In the genomic region with DNA sequence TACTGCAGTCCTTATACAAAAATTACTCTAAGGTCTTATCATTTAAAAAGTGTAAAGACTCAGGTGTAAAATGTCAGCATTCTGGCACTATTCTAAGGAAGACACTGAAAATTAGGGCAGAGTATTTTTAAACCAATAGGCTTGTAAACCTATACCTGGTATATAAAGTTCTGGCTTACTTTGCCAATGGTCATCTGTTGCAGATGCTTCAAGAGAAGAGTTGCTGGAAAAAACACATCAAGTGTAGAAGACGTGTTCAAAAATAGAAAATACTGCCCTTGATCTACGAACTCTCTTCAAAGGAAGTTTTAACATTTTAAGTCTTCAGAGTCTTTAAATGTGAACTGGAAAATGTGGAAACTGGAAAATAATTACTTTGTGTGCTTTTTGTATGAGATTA, we compare ENCODE assay signal across 11 cellular contexts. TPM values are rescaled to one million over a fixed set of nuclear protein-coding genes. Genes with fewer than 3 reads are reported as not detected.
DNase-seq lines count a peak whose midpoint lies in the region; ATAC-seq, FAIRE-seq and TF ChIP-seq lines count a peak whose summit lies in the region.
"Had no signal": no experiment of that assay in that cellular context is flagged by ENCODE, and none has a peak within 500 bp of the region (broad histone marks: within the 10 kb centered on the region; RNA-seq: fewer than 3 reads in every experiment).

No MANE protein-coding gene starts in this region.

- H3K9me3 ChIP-seq in DND-41 (ENCODE audit: insufficient read depth, low read length, severe bottlenecking) (no peaks in the 10 kb centered on the region), pancreas (no peaks in the 10 kb centered on the region)

- peaks cover 37% of the 10 kb centered on the region; the same call in 1 of the 2 replicates for H4K20me1 ChIP-seq in DND-41 (ENCODE audit: insufficient read depth, low read length)

- no peak overlapping the region for H3K9ac ChIP-seq in DND-41 (ENCODE audit: low read depth, low read length)

- H3K27me3 ChIP-seq in DND-41 (ENCODE audit: insufficient read depth, low read length, poor library complexity) = no peaks in the 10 kb centered on the region
- no peaks in the 10 kb centered on the region for H3K27me3 ChIP-seq in pancreas

- peaks cover 28% of the 10 kb centered on the region for H3K4me1 ChIP-seq in DND-41 (ENCODE audit: insufficient read depth, low read length)
- peaks cover 24 to 41% (median 38%) of the 10 kb centered on the region in 3 donors for H3K4me1 ChIP-seq in pancreas

- peaks cover 98% of the 10 kb centered on the region for H3K79me2 ChIP-seq in DND-41 (ENCODE audit: insufficient read depth, low read length)

- H3K4me3 ChIP-seq in DND-41 (ENCODE audit: low read depth in 1 of 2, low read length in 2 of 2) = no peak overlapping the region
- H3K4me3 ChIP-seq in pancreas = peak overlapping the region in 2 of 4 donors; percentile 35 to 40

- DNase-seq in DND-41 = no peak
- peak; percentile 25 for DNase-seq in NAMALWA (ENCODE audit: low spot score)
- DNase-seq in effector memory CD8-positive, alpha-beta T cell = no peak
- no peak for DNase-seq in pancreas
- no peak for DNase-seq in GF-D8 (lab: John Stamatoyannopoulos, UW)
- DNase-seq in hippocampal formation (lab: John Stamatoyannopoulos, UW) = no peak
- DNase-seq in MV-4-11 (lab: John Stamatoyannopoulos, UW) = no peak
- DNase-seq in GM19240 (ENCODE audit: insufficient read length, low spot score) = no peak
- DNase-seq: activated CD4-positive, alpha-beta T cell treated with anti-CD3 and anti-CD28 coated beads, Interleukin-2, amount 50 U/mL, for 1 hour; NCI-H1105 had no signal

- no peak for FAIRE-seq in pancreas (lab: Jason Lieb, UNC)

- H2AFZ ChIP-seq in DND-41 (ENCODE audit: low read depth, low read length) = no peak overlapping the region

- no peaks in the 10 kb centered on the region for H3K27me3 Mint-ChIP-seq in effector memory CD8-positive, alpha-beta T cell

- intact Hi-C loops in pancreas (cut with DNase I) = no loop called here

- 0 out of 2 replicates have a peak overlapping the region, but pooled peaks have one; percentile 38 for H3K27ac ChIP-seq in DND-41 (ENCODE audit: low read length)
- H3K27ac ChIP-seq in pancreas = peak overlapping the region in 3 of 4 donors; percentile 3 to 92 (median 90)

- peak overlapping the region; percentile 68 for H3K4me2 ChIP-seq in DND-41 (ENCODE audit: insufficient read depth, low read length)

- peak overlapping the region; percentile 15 to 96 for H3K27ac Mint-ChIP-seq in effector memory CD8-positive, alpha-beta T cell

- peak overlapping the region; percentile 69 to 89 for H3K4me3 Mint-ChIP-seq in effector memory CD8-positive, alpha-beta T cell

- TF ChIP-seq CTCF in DND-41 (IDR thresholded peaks at IDR 0.05; ENCODE audit: borderline replicate concordance, extremely low read depth, low read length, poor library complexity, severe bottlenecking) = no peak
- no peak for TF ChIP-seq CTCF in pancreas (IDR thresholded peaks at IDR 0.05)

- WGBS in pancreas, 2 donors = 23% methylated on average over 2 of the region's 2 CpGs

- peaks cover 9% of the 10 kb centered on the region for H3K36me3 Mint-ChIP-seq in effector memory CD8-positive, alpha-beta T cell (ENCODE audit: insufficient read depth)

- H3K9me3 Mint-ChIP-seq in effector memory CD8-positive, alpha-beta T cell = no peaks in the 10 kb centered on the region

- H3K4me1 Mint-ChIP-seq in effector memory CD8-positive, alpha-beta T cell (ENCODE audit: low read depth in 2 of 2) = peaks cover 22 to 42% of the 10 kb centered on the region in 2 donors

- ATAC-seq in DND-41 (ENCODE audit: insufficient read depth, low read depth) (no peak), pancreas (no peak)
- ATAC-seq in effector memory CD8-positive, alpha-beta T cell (replicated peaks) = no peak
- ATAC-seq: sciatic nerve had no signal

- no peaks in the 10 kb centered on the region; the same call in 1 of the 2 replicates for H3K36me3 ChIP-seq in DND-41 (ENCODE audit: insufficient read depth, low read length)
- no peaks in the 10 kb centered on the region for H3K36me3 ChIP-seq in pancreas

RNA-seq across cellular contexts. Expression of a gene that starts 23.9 kb away (rescaled TPM):
- 10 to 100 TPM; 15.6 to 30.3 (median 24.6) TPM for total RNA-seq in pancreas
- polyA plus RNA-seq in pancreas = 10 to 100 TPM; 13.8 to 25.1 TPM
